Comparison of ENCODE assay signal across 15 cellular contexts in the genomic region with DNA sequence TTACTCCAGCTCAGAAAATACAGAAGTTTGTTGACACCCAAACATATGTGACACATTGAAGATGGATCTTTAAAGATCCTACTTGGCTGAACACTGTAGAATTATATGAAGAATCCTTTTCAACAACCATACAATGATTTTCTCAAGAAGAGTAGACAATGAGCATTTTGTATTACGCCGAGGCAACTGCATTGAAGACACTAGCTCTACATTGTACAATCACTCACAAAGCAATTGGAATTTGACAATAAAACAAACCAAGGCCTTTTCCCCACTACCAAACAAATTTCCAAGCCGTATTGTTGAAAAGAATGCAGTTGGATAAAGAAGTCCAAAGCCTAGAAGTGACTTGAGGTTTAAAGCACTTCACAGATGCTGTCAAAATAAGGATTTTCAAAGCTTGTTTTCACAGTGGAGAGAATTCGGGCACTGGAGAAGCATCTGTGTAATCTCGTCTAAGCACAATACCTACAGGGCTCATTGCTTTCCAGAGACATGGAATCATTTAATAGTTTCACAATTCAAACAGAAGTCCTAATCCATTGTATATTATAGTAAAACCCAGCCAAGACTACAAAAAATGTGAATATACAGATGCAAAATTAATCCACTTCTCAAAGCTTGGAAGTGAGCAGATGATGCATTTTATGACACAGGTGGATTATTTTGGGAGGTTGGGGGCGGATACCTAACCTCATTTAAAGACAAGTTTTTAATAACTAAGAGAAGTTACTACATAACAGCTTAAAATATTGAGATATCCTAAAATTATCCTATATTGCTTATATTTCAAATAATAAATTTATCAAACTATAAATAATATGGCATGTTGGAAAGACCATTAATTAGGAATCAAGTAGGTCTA.
DNase-seq lines count a peak whose midpoint lies in the region; TF ChIP-seq lines count a peak whose summit lies in the region.
"Had no signal": no experiment of that assay in that cellular context is flagged by ENCODE, and none has a peak within 500 bp of the region (broad histone marks: within the 10 kb centered on the region; RNA-seq: fewer than 3 reads in every experiment).

No MANE protein-coding gene starts in this region.

- peaks cover 3% of the 10 kb centered on the region for H3K9me3 Mint-ChIP-seq in neural progenitor cell
- H3K9me3 Mint-ChIP-seq: H9 had no signal

- H3K27me3 ChIP-seq in neural progenitor cell (no peaks in the 10 kb centered on the region), tibial nerve (no peaks in the 10 kb centered on the region)

- DNase-seq in SK-MEL-5 (ENCODE audit: low read depth, low spot score) (peak; percentile 74), globus pallidus (ENCODE audit: low spot score) (peak; percentile 35), neural progenitor cell (ENCODE audit: low spot score) (peak; percentile 54), tibial nerve (ENCODE audit: low spot score in 2 of 2) (no peak), NCI-H2171 treated with DMSO at 0.1 percent for 48 hours (lab: John Stamatoyannopoulos, UW) (no peak), SKM-1 treated with dmso at 0.1 percent for 144 hours (lab: John Stamatoyannopoulos, UW; ENCODE audit: unreplicated experiment) (no peak), SKM-1 (lab: John Stamatoyannopoulos, UW; ENCODE audit: unreplicated experiment) (no peak)
- DNase-seq: AML-193; CD4-positive, alpha-beta T cell; DND-41; H9 had no signal

- H3K36me3 ChIP-seq in neural progenitor cell (no peaks in the 10 kb centered on the region), tibial nerve (no peaks in the 10 kb centered on the region)

- H3K27ac Mint-ChIP-seq in neural progenitor cell = no peak overlapping the region
- H3K27ac Mint-ChIP-seq: CD4-positive, alpha-beta T cell; H9; IgD-negative memory B cell had no signal

- H3K9me3 ChIP-seq in neural progenitor cell (ENCODE audit: low read depth) = no peaks in the 10 kb centered on the region
- no peaks in the 10 kb centered on the region for H3K9me3 ChIP-seq in tibial nerve
- H3K9me3 ChIP-seq: A549 had no signal

- peaks cover 12% of the 10 kb centered on the region for H3F3A ChIP-seq in neural progenitor cell (ENCODE audit: low read depth)

- in situ Hi-C loops in SK-MEL-5 (cut with HindIII; ENCODE audit: low pct_unique_long_range_greater_than_20kb, low sequenced_read_pairs) = no loop called here

- H3K4me3 ChIP-seq in neural progenitor cell (no peak overlapping the region), tibial nerve (no peak overlapping the region)
- H3K4me3 ChIP-seq: A549 had no signal

- TF ChIP-seq POLR2A in tibial nerve (IDR thresholded peaks at IDR 0.05) = no peak

- peaks cover 2% of the 10 kb centered on the region for H3K27me3 Mint-ChIP-seq in neural progenitor cell (ENCODE audit: insufficient read depth, low read depth)
- H3K27me3 Mint-ChIP-seq: CD4-positive, alpha-beta T cell; IgD-negative memory B cell had no signal

- no peaks in the 10 kb centered on the region for H4K20me1 ChIP-seq in neural progenitor cell (ENCODE audit: low read depth)

- H3K27ac ChIP-seq in neural progenitor cell (peak overlapping the region; percentile 89), tibial nerve (peak overlapping the region in 3 of 4 donors; percentile 11 to 72 (median 67))
- H3K27ac ChIP-seq: 22Rv1, A549, C4-2B had no signal

- H3K4me1 Mint-ChIP-seq in neural progenitor cell = peaks cover 10% of the 10 kb centered on the region
- H3K4me1 Mint-ChIP-seq: IgD-negative memory B cell had no signal

- 43 to 49% methylated on average over 6 of the region's 6 CpGs for WGBS in tibial nerve, 2 donors

- H2AFZ ChIP-seq in neural progenitor cell (replicated peaks) = no peak overlapping the region

- TF ChIP-seq EP300 in tibial nerve (IDR thresholded peaks at IDR 0.05) = no peak

- no peak overlapping the region for H3K4me3 Mint-ChIP-seq in neural progenitor cell
- H3K4me3 Mint-ChIP-seq: CD4-positive, alpha-beta T cell; H9; IgD-negative memory B cell had no signal

- no peaks in the 10 kb centered on the region for H3K79me2 ChIP-seq in neural progenitor cell (ENCODE audit: low read depth)

- H3K4me1 ChIP-seq in neural progenitor cell = peaks cover 48% of the 10 kb centered on the region
- peaks cover 0 to 19% (median 0%) of the 10 kb centered on the region in 4 donors for H3K4me1 ChIP-seq in tibial nerve
- H3K4me1 ChIP-seq: A549 had no signal

- H3K36me3 Mint-ChIP-seq in neural progenitor cell = no peaks in the 10 kb centered on the region
- H3K36me3 Mint-ChIP-seq: IgD-negative memory B cell had no signal

- no peak for TF ChIP-seq CTCF in neural progenitor cell (IDR thresholded peaks at IDR 0.05)
- TF ChIP-seq CTCF in tibial nerve (IDR thresholded peaks at IDR 0.05) = no peak

- no peak overlapping the region for H3K9ac ChIP-seq in neural progenitor cell

- H3K4me2 ChIP-seq in neural progenitor cell = peak overlapping the region; percentile 16
- H3K4me2 ChIP-seq: A549 had no signal

Comparison
In these comparisons a context has a peak if more than half of its experiments do, and no peak if none do; other contexts are left out.
1. DNase-seq: peak in SK-MEL-5 (single experiment), globus pallidus (single experiment) and neural progenitor cell (single experiment); none in tibial nerve (0 of 2), NCI-H2171 treated with DMSO at 0.1 percent for 48 hours (single experiment), SKM-1 treated with dmso at 0.1 percent for 144 hours (single experiment) and SKM-1 (single experiment).